Comparison of ENCODE assay signal across 20 cellular contexts in the genomic region with DNA sequence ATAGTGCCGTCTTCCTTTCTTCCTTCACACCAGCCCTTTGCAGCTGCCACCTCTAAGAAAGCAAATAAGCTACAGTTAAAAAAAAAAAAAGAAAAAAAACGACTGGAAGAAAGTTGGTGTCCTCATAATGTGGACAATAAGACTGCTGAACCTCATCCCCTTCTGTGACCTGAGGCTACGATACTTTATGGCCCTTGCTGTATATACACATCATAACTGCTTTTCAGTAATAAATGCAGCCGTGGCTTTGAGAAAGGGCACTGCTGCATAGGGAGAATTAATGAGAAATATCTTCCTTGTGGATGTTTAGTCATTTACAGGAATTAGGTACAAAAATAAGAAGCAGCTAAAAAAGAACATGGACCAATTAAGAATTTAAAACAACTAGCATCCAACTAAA.
"Had no signal": no experiment of that assay in that cellular context is flagged by ENCODE, and none has a peak within 500 bp of the region (broad histone marks: within the 10 kb centered on the region; RNA-seq: fewer than 3 reads in every experiment).

No MANE protein-coding gene starts in this region.

- DNase-seq: activated CD4-positive, alpha-beta T cell treated with anti-CD3 and anti-CD28 coated beads, Interleukin-2, amount 50 U/mL, for 4 hours; activated gamma-delta T cell treated with Interleukin-2 at 50 U/mL for 16 hours; activated T-cell treated with anti-CD3 and anti-CD28 coated beads for 4 hours; adrenal gland; effector memory CD8-positive, alpha-beta T cell; hippocampal formation; islet precursor cell; psoas muscle; right lobe of liver; small intestine; stimulated activated CD4-positive, alpha-beta T cell treated with anti-CD3 and anti-CD28 coated beads, Interleukin-4, amount 100 ng/mL, for 1 hour; stomach; trophoblast cell had no signal

- H3K27ac Mint-ChIP-seq: activated naive CD4-positive, alpha-beta T cell treated with anti-CD3 and anti-CD28 coated beads, Interleukin-2, amount 50 U/mL, for 72 hours; activated T-helper 1 cell treated with anti-CD3 and anti-CD28 coated beads, Interleukin-12 subunit alpha, Interleukin-12 subunit beta, Interleukin-2, Interleukin-4 antibody, amounts not matched to agents 30 ng/mL and 10 ng/mL and 1 ng/mL, durations not matched to agents 14 hours and 24 hours and 36 hours; dendritic cell treated with granulocyte-macrophage colony-stimulating factor and Interleukin-4, amounts not matched to agents 40 ng/mL and 50 ng/mL, for 4 days; effector memory CD8-positive, alpha-beta T cell; natural killer cell treated with Interleukin-12 subunit alpha and Interleukin-12 subunit beta and Interleukin-15 and Interleukin-18, amount 100 ng/mL, for 72 hours had no signal

- H3K36me3 ChIP-seq: adrenal gland, cardiac muscle cell, right lobe of liver, stomach had no signal

- FAIRE-seq: small intestine, TTC549 had no signal

- H3K36me3 Mint-ChIP-seq: natural killer cell treated with Interleukin-12 subunit alpha and Interleukin-12 subunit beta and Interleukin-15 and Interleukin-18, amount 100 ng/mL, for 72 hours had no signal

- H3K4me3 Mint-ChIP-seq: activated T-helper 1 cell treated with anti-CD3 and anti-CD28 coated beads, Interleukin-12 subunit alpha, Interleukin-12 subunit beta, Interleukin-2, Interleukin-4 antibody, amounts not matched to agents 30 ng/mL and 10 ng/mL and 1 ng/mL, durations not matched to agents 14 hours and 24 hours and 36 hours; dendritic cell treated with granulocyte-macrophage colony-stimulating factor and Interleukin-4, amounts not matched to agents 40 ng/mL and 50 ng/mL, for 4 days; effector memory CD8-positive, alpha-beta T cell; natural killer cell treated with Interleukin-12 subunit alpha and Interleukin-12 subunit beta and Interleukin-15 and Interleukin-18, amount 100 ng/mL, for 72 hours had no signal

- H3K27me3 ChIP-seq: adrenal gland, cardiac muscle cell, right lobe of liver, stomach had no signal

- H3K9me3 ChIP-seq: adrenal gland, psoas muscle, right lobe of liver, stomach had no signal

- H3K27ac ChIP-seq: adrenal gland, cardiac muscle cell, psoas muscle, right lobe of liver, stomach had no signal

- H3K9me3 Mint-ChIP-seq: activated T-helper 1 cell treated with anti-CD3 and anti-CD28 coated beads, Interleukin-12 subunit alpha, Interleukin-12 subunit beta, Interleukin-2, Interleukin-4 antibody, amounts not matched to agents 30 ng/mL and 10 ng/mL and 1 ng/mL, durations not matched to agents 14 hours and 24 hours and 36 hours; dendritic cell treated with granulocyte-macrophage colony-stimulating factor and Interleukin-4, amounts not matched to agents 40 ng/mL and 50 ng/mL, for 4 days had no signal

- H3K4me3 ChIP-seq: adrenal gland, cardiac muscle cell, lung, psoas muscle, right lobe of liver, stomach had no signal

- H3K4me1 ChIP-seq: psoas muscle, right lobe of liver, stomach had no signal

- H3K27me3 Mint-ChIP-seq: dendritic cell treated with granulocyte-macrophage colony-stimulating factor and Interleukin-4, amounts not matched to agents 40 ng/mL and 50 ng/mL, for 4 days; effector memory CD8-positive, alpha-beta T cell; natural killer cell treated with Interleukin-12 subunit alpha and Interleukin-12 subunit beta and Interleukin-15 and Interleukin-18, amount 100 ng/mL, for 72 hours had no signal
